9 cellular contexts compared by ENCODE assay signal in genomic region chr2:118222643-118223486, GRCh38.
DNase-seq lines count a peak whose midpoint lies in the region; ATAC-seq and TF ChIP-seq lines count a peak whose summit lies in the region.
"Had no signal": no experiment of that assay in that cellular context is flagged by ENCODE, and none has a peak within 500 bp of the region (broad histone marks: within the 10 kb centered on the region; RNA-seq: fewer than 3 reads in every experiment).

No MANE protein-coding gene starts in this region.

- H3K79me2 ChIP-seq in HCT116 (ENCODE audit: insufficient read depth, low read length): no peaks in the 10 kb centered on the region

- H3K9ac ChIP-seq in HCT116 (ENCODE audit: low read length) (no peak overlapping the region), adipocyte (ENCODE audit: low read length) (peak overlapping the region; percentile 86)

- TF ChIP-seq CTCF in HCT116 (IDR thresholded peaks at IDR 0.05 in 2 of 3, conservative IDR thresholded peaks at IDR 0.05 in 1 of 3; ENCODE audit: borderline replicate concordance in 1 of 3, insufficient read depth in 1 of 3, low read depth in 2 of 3, low read length in 2 of 3) (no peak), natural killer cell (IDR thresholded peaks at IDR 0.05) (no peak)

- peaks cover 13% of the 10 kb centered on the region for H3K4me1 ChIP-seq in CD4-positive, CD25-positive, alpha-beta regulatory T cell (ENCODE audit: control insufficient read depth, insufficient read depth, low read length, poor library complexity, severe bottlenecking)
- H3K4me1 ChIP-seq in HCT116 (ENCODE audit: control insufficient read depth in 1 of 2, insufficient read depth in 2 of 2, low read length in 2 of 2) (no peaks in the 10 kb centered on the region), adipocyte (ENCODE audit: control insufficient read depth, insufficient read depth, low read length) (peaks cover 27% of the 10 kb centered on the region)

- TF ChIP-seq POLR2A in HCT116 (IDR thresholded peaks at IDR 0.05; ENCODE audit: borderline replicate concordance, extremely low read depth, insufficient read depth, insufficient read length): no peak

- peaks cover 58% of the 10 kb centered on the region for H3K27me3 ChIP-seq in CD4-positive, CD25-positive, alpha-beta regulatory T cell (ENCODE audit: control insufficient read depth, insufficient read depth, low read length)
- H3K27me3 ChIP-seq in HCT116 (ENCODE audit: insufficient read depth, low read length) (no peaks in the 10 kb centered on the region), adipocyte (replicated peaks; ENCODE audit: control insufficient read depth, insufficient read depth, low read length) (no peaks in the 10 kb centered on the region)

- CTCF ChIA-PET in HCT116 (lab: Charles Lee): interaction anchor here (1.1 to 4.3 kb wide), 4 partner anchors 176 to 635 kb away, joined by 3 to 28 read pairs (median 4); partner anchors contain the start of gene DDX18

- peak overlapping the region; percentile 55 for H2AFZ ChIP-seq in HCT116 (ENCODE audit: low read depth, low read length, poor library complexity, severe bottlenecking)

- H3K9me2 ChIP-seq in HCT116 (ENCODE audit: insufficient read depth): no peaks in the 10 kb centered on the region

- peaks cover 3 to 32% (median 7%) of the 10 kb centered on the region in 4 donors for H3K4me1 Mint-ChIP-seq in CD4-positive, CD25-positive, alpha-beta regulatory T cell
- H3K4me1 Mint-ChIP-seq in natural killer cell: peaks cover 25 to 35% of the 10 kb centered on the region in 2 donors

- H3K27ac ChIP-seq in CD4-positive, CD25-positive, alpha-beta regulatory T cell (ENCODE audit: insufficient read depth, low read length, poor library complexity, severe bottlenecking): no peak overlapping the region
- H3K27ac ChIP-seq in HCT116 (ENCODE audit: low read depth, low read length): no peak overlapping the region

- no peak for DNase-seq in CD4-positive, CD25-positive, alpha-beta regulatory T cell
- DNase-seq in HCT116 (ENCODE audit: low read depth, low spot score) (no peak), adipocyte (ENCODE audit: low read depth) (peak; percentile 4), natural killer cell (no peak), amygdala (lab: John Stamatoyannopoulos, UW) (no peak), SKM-1 (lab: John Stamatoyannopoulos, UW; ENCODE audit: unreplicated experiment) (no peak)

- H3K36me3 Mint-ChIP-seq in CD4-positive, CD25-positive, alpha-beta regulatory T cell: peaks cover 3% of the 10 kb centered on the region
- H3K36me3 Mint-ChIP-seq in natural killer cell: no peaks in the 10 kb centered on the region

- POLR2A ChIA-PET in HCT116 (lab: Charles Lee): no interaction called here

- no peak overlapping the region for H3K27ac Mint-ChIP-seq in CD4-positive, CD25-positive, alpha-beta regulatory T cell
- H3K27ac Mint-ChIP-seq in natural killer cell: peak overlapping the region in 1 of 2 donors; percentile 87
- H3K27ac Mint-ChIP-seq: dendritic cell treated with granulocyte-macrophage colony-stimulating factor and Interleukin-4, amounts not matched to agents 40 ng/mL and 50 ng/mL, for 4 days had no signal

- no peaks in the 10 kb centered on the region for H3K9me3 ChIP-seq in CD4-positive, CD25-positive, alpha-beta regulatory T cell (ENCODE audit: control insufficient read depth in 2 of 2, low read length in 2 of 2)
- H3K9me3 ChIP-seq in HCT116 (ENCODE audit: control insufficient read depth in 1 of 2, insufficient read depth in 1 of 2, low read depth in 1 of 2, low read length in 2 of 2) (no peaks in the 10 kb centered on the region), adipocyte (ENCODE audit: control insufficient read depth, low read length) (no peaks in the 10 kb centered on the region)

- RAD21 ChIA-PET in HCT116 (lab: Charles Lee; ENCODE audit: low non-redundant PET in 1 of 2, low total read pairs in 2 of 2, uncharacterized antibody in 2 of 2, unreplicated experiment in 2 of 2): interaction anchor here in 1 of 2 experiments (0.6 kb wide), 1 partner anchor 629 kb away, joined by 6 read pairs; no protein-coding TSS in a partner anchor

- no TSS peak for BruUV-seq in HCT116 (replicated peaks; lab: Mats Ljungman, UMichigan)

- H3K4me3 ChIP-seq in CD4-positive, CD25-positive, alpha-beta regulatory T cell (ENCODE audit: low read depth, low read length): peak overlapping the region; percentile 92
- H3K4me3 ChIP-seq in HCT116 (replicated peaks in 1 of 2; ENCODE audit: low read depth in 1 of 2, low read length in 2 of 2) (no peak overlapping the region), adipocyte (ENCODE audit: low read length) (peak overlapping the region; percentile 83)

- intact Hi-C loops in HCT116 (cut with micrococcal nuclease): loop anchor here (1.0 to 5.0 kb wide), 4 partner anchors 148 to 642 kb away; no protein-coding TSS in a partner anchor
- intact Hi-C loops in natural killer cell (cut with micrococcal nuclease): loop anchor here (1.0 kb wide), 1 partner anchor 632 kb away; no protein-coding TSS in a partner anchor

- no peak overlapping the region for H3K4me2 ChIP-seq in HCT116 (ENCODE audit: low read length)

- no peak for ATAC-seq in CD4-positive, CD25-positive, alpha-beta regulatory T cell (ENCODE audit: low read depth in 2 of 2)
- ATAC-seq in HCT116 (no peak), natural killer cell (peak in 1 of 3 donors; percentile 50), GM18517 (IDR thresholded peaks at IDR 0.05; ENCODE audit: unreplicated experiment) (no peak), GM19467 (IDR thresholded peaks at IDR 0.05; ENCODE audit: unreplicated experiment) (no peak)

- no peaks in the 10 kb centered on the region for H3K36me3 ChIP-seq in CD4-positive, CD25-positive, alpha-beta regulatory T cell (ENCODE audit: control insufficient read depth, insufficient read depth, low read length)
- no peaks in the 10 kb centered on the region for H3K36me3 ChIP-seq in HCT116 (ENCODE audit: control insufficient read depth in 1 of 2, insufficient read depth in 2 of 2, low read length in 2 of 2)
- H3K36me3 ChIP-seq in adipocyte (ENCODE audit: control insufficient read depth, insufficient read depth, low read length, severe bottlenecking): no peaks in the 10 kb centered on the region

- H3K9me3 Mint-ChIP-seq in CD4-positive, CD25-positive, alpha-beta regulatory T cell: peaks cover 0 to 3% (median 0%) of the 10 kb centered on the region in 7 donors
- no peaks in the 10 kb centered on the region for H3K9me3 Mint-ChIP-seq in natural killer cell
- H3K9me3 Mint-ChIP-seq: dendritic cell treated with granulocyte-macrophage colony-stimulating factor and Interleukin-4, amounts not matched to agents 40 ng/mL and 50 ng/mL, for 4 days had no signal

- H3K27me3 Mint-ChIP-seq in CD4-positive, CD25-positive, alpha-beta regulatory T cell: peaks cover 84% of the 10 kb centered on the region
- H3K27me3 Mint-ChIP-seq in natural killer cell (ENCODE audit: low read depth in 2 of 2): peaks cover 54 to 70% of the 10 kb centered on the region in 2 donors

- peak overlapping the region; percentile 86 to 93 (median 90) for H3K4me3 Mint-ChIP-seq in CD4-positive, CD25-positive, alpha-beta regulatory T cell
- H3K4me3 Mint-ChIP-seq in natural killer cell: peak overlapping the region; percentile 93

- TF ChIP-seq RAD21 in HCT116 (IDR thresholded peaks at IDR 0.05; ENCODE audit: low read depth): no peak

- no peaks in the 10 kb centered on the region for H4K20me1 ChIP-seq in HCT116 (ENCODE audit: insufficient read depth)

TF ChIP-seq in HCT116, 20 proteins besides CTCF, POLR2A, EP300 and RAD21:
- no peak for TF ChIP-seq YY1 (IDR thresholded peaks at IDR 0.05; ENCODE audit: extremely low read depth, insufficient replicate concordance, low read depth, low read length)
- no peak for TF ChIP-seq EZH2phosphoT487 (IDR thresholded peaks at IDR 0.05; ENCODE audit: borderline replicate concordance)
- TF ChIP-seq ELF1 (IDR thresholded peaks at IDR 0.05; ENCODE audit: borderline replicate concordance, low read depth): no peak
- TF ChIP-seq ATF3 (IDR thresholded peaks at IDR 0.05): no peak

Comparison
In these comparisons a context has a peak if more than half of its experiments do, and no peak if none do; other contexts are left out.
1. H3K4me3 ChIP-seq: peak in CD4-positive, CD25-positive, alpha-beta regulatory T cell (single experiment) and adipocyte (single experiment); none in HCT116 (0 of 2).